In the genomic region with DNA sequence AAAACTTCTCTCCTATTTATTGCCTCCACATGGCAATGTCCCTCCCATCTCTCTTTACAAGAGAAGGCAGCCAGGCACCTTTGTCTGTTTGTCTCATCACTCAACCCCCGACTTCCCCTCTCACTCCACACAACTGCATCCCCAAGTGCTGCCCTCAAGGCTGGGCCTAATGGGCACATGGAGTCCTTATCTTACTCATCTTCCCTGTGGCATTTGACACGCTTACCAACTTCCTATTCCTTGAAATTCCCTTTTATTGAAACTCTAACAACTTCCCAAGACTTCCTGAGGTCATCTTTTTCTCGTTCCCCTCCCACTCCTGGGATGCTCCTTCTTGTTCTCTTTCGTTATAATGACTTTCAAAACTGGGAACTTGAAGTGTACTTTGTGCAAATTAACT, we compare ENCODE assay signal across 12 cellular contexts.
DNase-seq lines count a peak whose midpoint lies in the region; ATAC-seq and TF ChIP-seq lines count a peak whose summit lies in the region.
"Had no signal": no experiment of that assay in that cellular context is flagged by ENCODE, and none has a peak within 500 bp of the region (broad histone marks: within the 10 kb centered on the region; RNA-seq: fewer than 3 reads in every experiment).

No MANE protein-coding gene starts in this region.

- no peaks in the 10 kb centered on the region for H3K4me1 ChIP-seq in right cardiac atrium (ENCODE audit: control insufficient read depth, insufficient read depth, low read length)
- no peaks in the 10 kb centered on the region for H3K4me1 ChIP-seq in right atrium auricular region
- peaks cover 9 to 27% of the 10 kb centered on the region in 2 donors for H3K4me1 ChIP-seq in left lung
- peaks cover 20% of the 10 kb centered on the region for H3K4me1 ChIP-seq in upper lobe of right lung
- H3K4me1 ChIP-seq: Peyer's patch had no signal

- no peaks in the 10 kb centered on the region for H3K36me3 ChIP-seq in right atrium auricular region
- no peaks in the 10 kb centered on the region for H3K36me3 ChIP-seq in left lung
- no peaks in the 10 kb centered on the region for H3K36me3 ChIP-seq in upper lobe of right lung
- H3K36me3 ChIP-seq: Peyer's patch had no signal

- H3K9me3 ChIP-seq in right cardiac atrium (ENCODE audit: control insufficient read depth, low read length), result no peaks in the 10 kb centered on the region
- no peaks in the 10 kb centered on the region for H3K9me3 ChIP-seq in right atrium auricular region
- no peaks in the 10 kb centered on the region for H3K9me3 ChIP-seq in left lung
- no peaks in the 10 kb centered on the region for H3K9me3 ChIP-seq in upper lobe of right lung
- H3K9me3 ChIP-seq: Peyer's patch had no signal

- no peaks in the 10 kb centered on the region for H3K27me3 ChIP-seq in right cardiac atrium (ENCODE audit: control insufficient read depth, insufficient read depth)
- no peaks in the 10 kb centered on the region for H3K27me3 ChIP-seq in right atrium auricular region
- no peaks in the 10 kb centered on the region for H3K27me3 ChIP-seq in left lung
- H3K27me3 ChIP-seq in upper lobe of right lung, result no peaks in the 10 kb centered on the region
- H3K27me3 ChIP-seq: Peyer's patch had no signal

- no peak for TF ChIP-seq POLR2A in NB4 (IDR thresholded peaks at IDR 0.05; ENCODE audit: extremely low read depth, insufficient read length)

- H3K27ac ChIP-seq in right cardiac atrium (ENCODE audit: low read length) (no peak overlapping the region), right atrium auricular region (no peak overlapping the region), left lung (peak overlapping the region in 1 of 2 donors; percentile 70), upper lobe of right lung (no peak overlapping the region)
- H3K27ac ChIP-seq: C4-2B, Peyer's patch had no signal

- intact Hi-C loops in right cardiac atrium (cut with DNase I), result loop anchor here (5.0 to 10.0 kb wide), 7 partner anchors 100 to 602 kb away; a partner anchor contains a TSS
- intact Hi-C loops in left lung (cut with DNase I), result loop anchor here in 1 of 2 donors (10.0 kb wide), 1 partner anchor 380 kb away; no protein-coding TSS in a partner anchor
- intact Hi-C loops in upper lobe of right lung (cut with DNase I), result loop anchor here (5.0 to 10.0 kb wide), 3 partner anchors 410 to 600 kb away; no protein-coding TSS in a partner anchor

- ATAC-seq in right cardiac atrium, result peak; percentile 41 to 54
- peak; percentile 35 for ATAC-seq in left lung
- ATAC-seq in upper lobe of right lung, result peak; percentile 77
- no peak for ATAC-seq in HG02973 (IDR thresholded peaks at IDR 0.05; ENCODE audit: unreplicated experiment)

- DNase-seq in right cardiac atrium, result no peak
- DNase-seq in right atrium auricular region (ENCODE audit: low spot score), result no peak
- peak; percentile 33 for DNase-seq in NB4 (ENCODE audit: low read depth)
- peak in 1 of 2 donors; percentile 46 for DNase-seq in left lung
- no peak for DNase-seq in upper lobe of right lung
- DNase-seq in T1000 (lab: John Stamatoyannopoulos, UW), result no peak
- DNase-seq in RPMI8226, result no peak
- DNase-seq: HCEC 1CT, NCI-H2227 treated with DMSO at 0.1 percent for 48 hours, Peyer's patch had no signal

- H3K4me3 ChIP-seq in right cardiac atrium (ENCODE audit: low read length) (no peak overlapping the region), right atrium auricular region (no peak overlapping the region), NB4 (ENCODE audit: low read depth, low read length) (no peak overlapping the region), left lung (no peak overlapping the region), upper lobe of right lung (no peak overlapping the region)
- H3K4me3 ChIP-seq: Peyer's patch had no signal

- TF ChIP-seq CTCF in right atrium auricular region (IDR thresholded peaks at IDR 0.05) (no peak), NB4 (IDR thresholded peaks at IDR 0.05; ENCODE audit: low read depth, low read length) (no peak), left lung (IDR thresholded peaks at IDR 0.05) (no peak), upper lobe of right lung (IDR thresholded peaks at IDR 0.05) (no peak)

- WGBS in right cardiac atrium, result 59% methylated on average over 4 of the region's 4 CpGs
